In genomic region chr19:18522124-18522861, GRCh38 we compare ENCODE assay signal across 8 cellular contexts. TPM values are rescaled to one million over a fixed set of nuclear protein-coding genes. Genes with fewer than 3 reads are reported as not detected.
A peak's percentile ranks its signal among the peaks of the same experiment; 100 is the strongest.
DNase-seq lines count a peak whose midpoint lies in the region; ATAC-seq and TF ChIP-seq lines count a peak whose summit lies in the region.

No MANE protein-coding gene starts in this region.

- ATAC-seq in GM19438 (IDR thresholded peaks at IDR 0.05; ENCODE audit: low read depth, unreplicated experiment), result peak; percentile 85
- ATAC-seq in HG03571 (IDR thresholded peaks at IDR 0.05; ENCODE audit: unreplicated experiment), result peak; percentile 81
- ATAC-seq in right lobe of liver, result peak; percentile 84 to 93 (median 88)

- peak overlapping the region; percentile 62 to 100 (median 98) for H3K4me3 ChIP-seq in dorsolateral prefrontal cortex
- H3K4me3 ChIP-seq in right lobe of liver, result peak overlapping the region; percentile 96 to 99 (median 99)

- intact Hi-C loops in dorsolateral prefrontal cortex (cut with DNase I), result loop anchor here (1.0 to 5.0 kb wide), 4 partner anchors 20 to 55 kb away; partner anchors contain the start of gene KXD1 (in 2 of the 2)
- intact Hi-C loops in right lobe of liver (cut with DNase I), result no loop called here

- DNase-seq in CD1c-positive myeloid dendritic cell (ENCODE audit: extremely low spot score) (peak; percentile 100), NCI-H774 (lab: John Stamatoyannopoulos, UW) (peak; percentile 99), dorsolateral prefrontal cortex (peak; percentile 100), right lobe of liver (peak; percentile 100)
- peak; percentile 100 for DNase-seq in activated CD4-positive, alpha-beta T cell treated with anti-CD3 and anti-CD28 coated beads, Interleukin-2, amount 50 U/mL, for 48 hours
- DNase-seq in stimulated activated CD4-positive, alpha-beta T cell treated with anti-CD3 and anti-CD28 coated beads, Interleukin-4, amount 100 ng/mL, for 4 hours, result peak; percentile 100

- TF ChIP-seq POLR2A in right lobe of liver (IDR thresholded peaks at IDR 0.05), result peak; percentile 48

- H3K27ac ChIP-seq in dorsolateral prefrontal cortex (peak overlapping the region in 56 of 59 donors; percentile 2 to 98 (median 92)), right lobe of liver (peak overlapping the region; percentile 98 to 99 (median 99))

- H3K27me3 ChIP-seq in dorsolateral prefrontal cortex (no peaks in the 10 kb centered on the region), right lobe of liver (no peaks in the 10 kb centered on the region)

- WGBS in right lobe of liver (ENCODE audit: insufficient coverage, low coverage, low lambda C conversion rate, missing lambda C conversion rate), result 2% methylated on average over 20 of the region's 51 CpGs

- H3K9me3 ChIP-seq in right lobe of liver, result no peaks in the 10 kb centered on the region

- H3K36me3 ChIP-seq in right lobe of liver, result no peaks in the 10 kb centered on the region

- H3K4me1 ChIP-seq in right lobe of liver, result peaks cover 0 to 27% (median 7%) of the 10 kb centered on the region in 4 donors

- TF ChIP-seq CTCF in dorsolateral prefrontal cortex (IDR thresholded peaks at IDR 0.05 in 54 of 56, conservative IDR thresholded peaks at IDR 0.05 in 2 of 56; ENCODE audit: low read depth in 1 of 56, partially characterized antibody in 56 of 56), result peak in 32 of 56 donors; percentile 6 to 54 (median 22)
- TF ChIP-seq CTCF in right lobe of liver (IDR thresholded peaks at IDR 0.05), result peak in 3 of 4 donors; percentile 36 to 51 (median 48)

RNA-seq across cellular contexts. Expression of gene ELL, which starts 0.4 kb away (rescaled TPM):
- total RNA-seq in dorsolateral prefrontal cortex (10 to 100 TPM in 119 of 120 experiments, 1 to 10 TPM in 1; 9.4 to 22.3 (median 15.4) TPM), right lobe of liver (10 to 100 TPM in 2 of 6 experiments, 1 to 10 TPM in 4; 5.3 to 11.9 (median 8.6) TPM)

RNA-seq across cellular contexts. Expression of gene FKBP8, which starts 21.1 kb away (rescaled TPM):
- total RNA-seq in dorsolateral prefrontal cortex (100 to 1,000 TPM; 391 to 680 (median 539) TPM), right lobe of liver (100 to 1,000 TPM in 3 of 6 experiments, 10 to 100 TPM in 3; 92.7 to 179 (median 118) TPM)

RNA-seq across cellular contexts. Expression of gene KXD1, which starts 35.4 kb away (rescaled TPM):
- total RNA-seq in dorsolateral prefrontal cortex, result 10 to 100 TPM; 46.5 to 90.8 (median 64.8) TPM
- total RNA-seq in right lobe of liver, result 10 to 100 TPM; 30.2 to 93.0 (median 36.1) TPM

RNA-seq across cellular contexts. Expression of gene UBA52, which starts 49.4 kb away (rescaled TPM):
- 100 to 1,000 TPM; 378 to 577 (median 453) TPM for total RNA-seq in dorsolateral prefrontal cortex
- 100 to 1,000 TPM; 256 to 470 (median 406) TPM for total RNA-seq in right lobe of liver

Comparison
In these comparisons a context has a peak if more than half of its experiments do, and no peak if none do; other contexts are left out.
1. Peak in every context shown above with its lines: DNase-seq, ATAC-seq, H3K4me3 ChIP-seq and H3K27ac ChIP-seq.
2. intact Hi-C loops: an anchor here in dorsolateral prefrontal cortex (1.0 to 5.0 kb wide); none called in right lobe of liver.